ENCODE assay signal across 1 cellular context in the genomic region with DNA sequence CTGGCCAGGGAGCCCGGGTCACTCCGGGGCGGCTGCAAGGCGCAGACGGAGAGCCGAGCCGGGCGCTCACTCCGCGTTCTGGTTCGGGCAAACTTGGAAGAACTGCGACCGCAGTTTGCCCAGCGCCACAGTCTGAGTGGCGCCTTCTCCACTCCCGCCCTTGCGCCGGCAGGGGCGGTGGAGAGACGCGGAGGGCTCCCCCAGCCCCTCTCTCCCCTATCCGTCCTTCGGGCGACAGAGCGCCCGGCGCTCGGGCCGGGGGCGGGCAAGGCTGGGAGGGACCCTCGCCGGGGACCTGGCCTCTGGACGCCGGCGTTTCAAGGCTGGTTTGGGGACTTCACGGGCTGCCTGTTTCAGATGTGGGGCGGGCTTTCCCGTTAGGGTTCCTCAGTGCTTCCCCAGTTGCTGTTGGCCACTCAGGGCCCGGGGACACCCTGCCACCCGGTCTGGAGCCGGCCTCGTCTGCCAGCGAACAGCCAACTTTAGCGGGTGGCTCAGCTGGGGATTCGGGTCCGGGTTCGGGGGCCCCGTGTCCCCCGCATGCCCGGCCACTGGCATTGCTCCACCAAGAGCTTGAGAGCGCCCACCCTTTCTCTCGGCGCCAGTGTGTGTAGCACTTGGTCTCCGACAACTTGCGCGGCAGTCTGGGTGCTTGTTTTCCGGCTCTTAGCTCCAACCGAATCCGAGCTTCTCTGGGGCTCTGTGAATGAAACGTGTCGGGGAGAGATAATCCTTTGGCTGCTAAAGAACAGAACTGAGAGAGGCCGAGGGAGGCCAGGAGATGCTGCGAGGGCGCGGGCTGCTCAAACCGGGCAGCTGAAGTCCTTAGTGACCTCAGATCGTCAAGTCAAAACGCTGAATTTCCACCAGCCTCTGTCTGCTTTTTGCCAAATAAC.
TF ChIP-seq lines count a peak whose summit lies in the region.

No MANE protein-coding gene starts in this region.

TF ChIP-seq in HepG2, 621 proteins besides CTCF, POLR2A, EP300 and RAD21 (continued from another document and continues in another):
- TF ChIP-seq, protein P1, sequence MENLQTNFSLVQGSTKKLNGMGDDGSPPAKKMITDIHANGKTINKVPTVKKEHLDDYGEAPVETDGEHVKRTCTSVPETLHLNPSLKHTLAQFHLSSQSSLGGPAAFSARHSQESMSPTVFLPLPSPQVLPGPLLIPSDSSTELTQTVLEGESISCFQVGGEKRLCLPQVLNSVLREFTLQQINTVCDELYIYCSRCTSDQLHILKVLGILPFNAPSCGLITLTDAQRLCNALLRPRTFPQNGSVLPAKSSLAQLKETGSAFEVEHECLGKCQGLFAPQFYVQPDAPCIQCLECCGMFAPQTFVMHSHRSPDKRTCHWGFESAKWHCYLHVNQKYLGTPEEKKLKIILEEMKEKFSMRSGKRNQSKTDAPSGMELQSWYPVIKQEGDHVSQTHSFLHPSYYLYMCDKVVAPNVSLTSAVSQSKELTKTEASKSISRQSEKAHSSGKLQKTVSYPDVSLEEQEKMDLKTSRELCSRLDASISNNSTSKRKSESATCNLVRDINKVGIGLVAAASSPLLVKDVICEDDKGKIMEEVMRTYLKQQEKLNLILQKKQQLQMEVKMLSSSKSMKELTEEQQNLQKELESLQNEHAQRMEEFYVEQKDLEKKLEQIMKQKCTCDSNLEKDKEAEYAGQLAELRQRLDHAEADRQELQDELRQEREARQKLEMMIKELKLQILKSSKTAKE (CRISPR knock-in tag; IDR thresholded peaks at IDR 0.05; ENCODE audit: borderline replicate concordance) = 0 out of 2 replicates have a peak, but pooled peaks have one; percentile 8
- TF ChIP-seq MAZ (IDR thresholded peaks at IDR 0.05; ENCODE audit: borderline replicate concordance, low read depth, low read length) = no peak
- peak; percentile 5; the same call in 1 of the 2 replicates for TF ChIP-seq MAZ (CRISPR knock-in tag; IDR thresholded peaks at IDR 0.05; ENCODE audit: low read depth)
- TF ChIP-seq POLR2G (IDR thresholded peaks at IDR 0.05; ENCODE audit: low read depth, low read length) = peak; percentile 56; the same call in 1 of the 2 replicates
- TF ChIP-seq KMT2B (CRISPR knock-in tag; IDR thresholded peaks at IDR 0.05) = peak; percentile 60
- TF ChIP-seq TARDBP (CRISPR knock-in tag; IDR thresholded peaks at IDR 0.05) = peak; percentile 39; the same call in 1 of the 2 replicates
- peak; percentile 41 for TF ChIP-seq PHF20 (CRISPR knock-in tag; IDR thresholded peaks at IDR 0.05)
- TF ChIP-seq DMAP1 (CRISPR knock-in tag; IDR thresholded peaks at IDR 0.05) = 0 out of 2 replicates have a peak, but pooled peaks have one; percentile 24
- TF ChIP-seq, protein P2, sequence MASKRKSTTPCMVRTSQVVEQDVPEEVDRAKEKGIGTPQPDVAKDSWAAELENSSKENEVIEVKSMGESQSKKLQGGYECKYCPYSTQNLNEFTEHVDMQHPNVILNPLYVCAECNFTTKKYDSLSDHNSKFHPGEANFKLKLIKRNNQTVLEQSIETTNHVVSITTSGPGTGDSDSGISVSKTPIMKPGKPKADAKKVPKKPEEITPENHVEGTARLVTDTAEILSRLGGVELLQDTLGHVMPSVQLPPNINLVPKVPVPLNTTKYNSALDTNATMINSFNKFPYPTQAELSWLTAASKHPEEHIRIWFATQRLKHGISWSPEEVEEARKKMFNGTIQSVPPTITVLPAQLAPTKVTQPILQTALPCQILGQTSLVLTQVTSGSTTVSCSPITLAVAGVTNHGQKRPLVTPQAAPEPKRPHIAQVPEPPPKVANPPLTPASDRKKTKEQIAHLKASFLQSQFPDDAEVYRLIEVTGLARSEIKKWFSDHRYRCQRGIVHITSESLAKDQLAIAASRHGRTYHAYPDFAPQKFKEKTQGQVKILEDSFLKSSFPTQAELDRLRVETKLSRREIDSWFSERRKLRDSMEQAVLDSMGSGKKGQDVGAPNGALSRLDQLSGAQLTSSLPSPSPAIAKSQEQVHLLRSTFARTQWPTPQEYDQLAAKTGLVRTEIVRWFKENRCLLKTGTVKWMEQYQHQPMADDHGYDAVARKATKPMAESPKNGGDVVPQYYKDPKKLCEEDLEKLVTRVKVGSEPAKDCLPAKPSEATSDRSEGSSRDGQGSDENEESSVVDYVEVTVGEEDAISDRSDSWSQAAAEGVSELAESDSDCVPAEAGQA (IDR thresholded peaks at IDR 0.05; ENCODE audit: low read depth) = no peak
- TF ChIP-seq, protein P2 (CRISPR knock-in tag; IDR thresholded peaks at IDR 0.05; ENCODE audit: borderline replicate concordance) = 0 out of 2 replicates have a peak, but pooled peaks have one; percentile 62
- peak; percentile 27; the same call in 1 of the 2 replicates for TF ChIP-seq KDM3A (CRISPR knock-in tag; IDR thresholded peaks at IDR 0.05; ENCODE audit: low read depth)
- peak; percentile 59 for TF ChIP-seq AGO2 (optimal IDR thresholded peaks at IDR 0.05; ENCODE audit: low read depth, low read length)
- TF ChIP-seq PPARG (CRISPR knock-in tag; conservative IDR thresholded peaks at IDR 0.05) = no peak
- peak; percentile 71; the same call in 1 of the 2 replicates for TF ChIP-seq ZNF816 (CRISPR knock-in tag; IDR thresholded peaks at IDR 0.05; ENCODE audit: borderline replicate concordance)
- TF ChIP-seq YEATS4 (CRISPR knock-in tag; IDR thresholded peaks at IDR 0.05; ENCODE audit: borderline replicate concordance) = peak; percentile 26; the same call in 1 of the 2 replicates
- 0 out of 2 replicates have a peak, but pooled peaks have one; percentile 29 for TF ChIP-seq MYC (CRISPR knock-in tag; IDR thresholded peaks at IDR 0.05; ENCODE audit: borderline replicate concordance)
- 0 out of 2 replicates have a peak, but pooled peaks have one; percentile 41 for TF ChIP-seq ZNF430 (CRISPR knock-in tag; IDR thresholded peaks at IDR 0.05)
- TF ChIP-seq, protein P3, sequence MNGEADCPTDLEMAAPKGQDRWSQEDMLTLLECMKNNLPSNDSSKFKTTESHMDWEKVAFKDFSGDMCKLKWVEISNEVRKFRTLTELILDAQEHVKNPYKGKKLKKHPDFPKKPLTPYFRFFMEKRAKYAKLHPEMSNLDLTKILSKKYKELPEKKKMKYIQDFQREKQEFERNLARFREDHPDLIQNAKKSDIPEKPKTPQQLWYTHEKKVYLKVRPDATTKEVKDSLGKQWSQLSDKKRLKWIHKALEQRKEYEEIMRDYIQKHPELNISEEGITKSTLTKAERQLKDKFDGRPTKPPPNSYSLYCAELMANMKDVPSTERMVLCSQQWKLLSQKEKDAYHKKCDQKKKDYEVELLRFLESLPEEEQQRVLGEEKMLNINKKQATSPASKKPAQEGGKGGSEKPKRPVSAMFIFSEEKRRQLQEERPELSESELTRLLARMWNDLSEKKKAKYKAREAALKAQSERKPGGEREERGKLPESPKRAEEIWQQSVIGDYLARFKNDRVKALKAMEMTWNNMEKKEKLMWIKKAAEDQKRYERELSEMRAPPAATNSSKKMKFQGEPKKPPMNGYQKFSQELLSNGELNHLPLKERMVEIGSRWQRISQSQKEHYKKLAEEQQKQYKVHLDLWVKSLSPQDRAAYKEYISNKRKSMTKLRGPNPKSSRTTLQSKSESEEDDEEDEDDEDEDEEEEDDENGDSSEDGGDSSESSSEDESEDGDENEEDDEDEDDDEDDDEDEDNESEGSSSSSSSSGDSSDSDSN (CRISPR knock-in tag; IDR thresholded peaks at IDR 0.05) = peak; percentile 80
- TF ChIP-seq NR2F6 (IDR thresholded peaks at IDR 0.05) = peak; percentile 13; the same call in 1 of the 2 replicates
- TF ChIP-seq NR2F6 (CRISPR knock-in tag; IDR thresholded peaks at IDR 0.05) = no peak
- TF ChIP-seq, protein P4, sequence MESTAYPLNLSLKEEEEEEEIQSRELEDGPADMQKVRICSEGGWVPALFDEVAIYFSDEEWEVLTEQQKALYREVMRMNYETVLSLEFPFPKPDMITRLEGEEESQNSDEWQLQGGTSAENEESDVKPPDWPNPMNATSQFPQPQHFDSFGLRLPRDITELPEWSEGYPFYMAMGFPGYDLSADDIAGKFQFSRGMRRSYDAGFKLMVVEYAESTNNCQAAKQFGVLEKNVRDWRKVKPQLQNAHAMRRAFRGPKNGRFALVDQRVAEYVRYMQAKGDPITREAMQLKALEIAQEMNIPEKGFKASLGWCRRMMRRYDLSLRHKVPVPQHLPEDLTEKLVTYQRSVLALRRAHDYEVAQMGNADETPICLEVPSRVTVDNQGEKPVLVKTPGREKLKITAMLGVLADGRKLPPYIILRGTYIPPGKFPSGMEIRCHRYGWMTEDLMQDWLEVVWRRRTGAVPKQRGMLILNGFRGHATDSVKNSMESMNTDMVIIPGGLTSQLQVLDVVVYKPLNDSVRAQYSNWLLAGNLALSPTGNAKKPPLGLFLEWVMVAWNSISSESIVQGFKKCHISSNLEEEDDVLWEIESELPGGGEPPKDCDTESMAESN (CRISPR knock-in tag; conservative IDR thresholded peaks at IDR 0.05) = 0 out of 2 replicates have a peak, but pooled peaks have one; percentile 44
- TF ChIP-seq, protein P5, sequence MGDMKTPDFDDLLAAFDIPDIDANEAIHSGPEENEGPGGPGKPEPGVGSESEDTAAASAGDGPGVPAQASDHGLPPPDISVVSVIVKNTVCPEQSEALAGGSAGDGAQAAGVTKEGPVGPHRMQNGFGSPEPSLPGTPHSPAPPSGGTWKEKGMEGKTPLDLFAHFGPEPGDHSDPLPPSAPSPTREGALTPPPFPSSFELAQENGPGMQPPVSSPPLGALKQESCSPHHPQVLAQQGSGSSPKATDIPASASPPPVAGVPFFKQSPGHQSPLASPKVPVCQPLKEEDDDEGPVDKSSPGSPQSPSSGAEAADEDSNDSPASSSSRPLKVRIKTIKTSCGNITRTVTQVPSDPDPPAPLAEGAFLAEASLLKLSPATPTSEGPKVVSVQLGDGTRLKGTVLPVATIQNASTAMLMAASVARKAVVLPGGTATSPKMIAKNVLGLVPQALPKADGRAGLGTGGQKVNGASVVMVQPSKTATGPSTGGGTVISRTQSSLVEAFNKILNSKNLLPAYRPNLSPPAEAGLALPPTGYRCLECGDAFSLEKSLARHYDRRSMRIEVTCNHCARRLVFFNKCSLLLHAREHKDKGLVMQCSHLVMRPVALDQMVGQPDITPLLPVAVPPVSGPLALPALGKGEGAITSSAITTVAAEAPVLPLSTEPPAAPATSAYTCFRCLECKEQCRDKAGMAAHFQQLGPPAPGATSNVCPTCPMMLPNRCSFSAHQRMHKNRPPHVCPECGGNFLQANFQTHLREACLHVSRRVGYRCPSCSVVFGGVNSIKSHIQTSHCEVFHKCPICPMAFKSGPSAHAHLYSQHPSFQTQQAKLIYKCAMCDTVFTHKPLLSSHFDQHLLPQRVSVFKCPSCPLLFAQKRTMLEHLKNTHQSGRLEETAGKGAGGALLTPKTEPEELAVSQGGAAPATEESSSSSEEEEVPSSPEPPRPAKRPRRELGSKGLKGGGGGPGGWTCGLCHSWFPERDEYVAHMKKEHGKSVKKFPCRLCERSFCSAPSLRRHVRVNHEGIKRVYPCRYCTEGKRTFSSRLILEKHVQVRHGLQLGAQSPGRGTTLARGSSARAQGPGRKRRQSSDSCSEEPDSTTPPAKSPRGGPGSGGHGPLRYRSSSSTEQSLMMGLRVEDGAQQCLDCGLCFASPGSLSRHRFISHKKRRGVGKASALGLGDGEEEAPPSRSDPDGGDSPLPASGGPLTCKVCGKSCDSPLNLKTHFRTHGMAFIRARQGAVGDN (CRISPR knock-in tag; IDR thresholded peaks at IDR 0.05) = peak; percentile 72
- peak; percentile 55 for TF ChIP-seq RARA (CRISPR knock-in tag; IDR thresholded peaks at IDR 0.05)
- peak; percentile 26; the same call in 1 of the 2 replicates for TF ChIP-seq GATAD2A (CRISPR knock-in tag; IDR thresholded peaks at IDR 0.05)
- 0 out of 2 replicates have a peak, but pooled peaks have one; percentile 35 for TF ChIP-seq NFATC3 (CRISPR knock-in tag; IDR thresholded peaks at IDR 0.05)
- no peak for TF ChIP-seq HMGA1 (CRISPR knock-in tag; conservative IDR thresholded peaks at IDR 0.05)
- peak; percentile 52; the same call in 1 of the 2 replicates for TF ChIP-seq ELF3 (CRISPR knock-in tag; IDR thresholded peaks at IDR 0.05)
- no peak for TF ChIP-seq ZNF274 (CRISPR knock-in tag; IDR thresholded peaks at IDR 0.05)
- 0 out of 2 replicates have a peak, but pooled peaks have one; percentile 9 for TF ChIP-seq ZNF234 (CRISPR knock-in tag; conservative IDR thresholded peaks at IDR 0.05)
- peak; percentile 55; the same call in 1 of the 2 replicates for TF ChIP-seq BHLHE40 (IDR thresholded peaks at IDR 0.05; ENCODE audit: low read length)
- TF ChIP-seq ZFP82 (CRISPR knock-in tag; IDR thresholded peaks at IDR 0.05; ENCODE audit: borderline replicate concordance) = peak; percentile 77; the same call in 1 of the 2 replicates
- TF ChIP-seq ZBTB20 (CRISPR knock-in tag; IDR thresholded peaks at IDR 0.05; ENCODE audit: borderline replicate concordance, low read depth) = peak; percentile 41; the same call in 1 of the 2 replicates
- TF ChIP-seq HOXA7 (CRISPR knock-in tag; IDR thresholded peaks at IDR 0.05) = 0 out of 2 replicates have a peak, but pooled peaks have one; percentile 44
- no peak for TF ChIP-seq NFYB (CRISPR knock-in tag; IDR thresholded peaks at IDR 0.05)
